ENCODE assay signal across 1 cellular context in genomic region chr2:166148811-166149400, GRCh38.
TF ChIP-seq lines count a peak whose summit lies in the region.

No MANE protein-coding gene starts in this region.

TF ChIP-seq in H1, 55 proteins besides CTCF, POLR2A, EP300 and RAD21:
- no peak for TF ChIP-seq ASH2L (IDR thresholded peaks at IDR 0.05; ENCODE audit: low read length)
- TF ChIP-seq POU5F1 (IDR thresholded peaks at IDR 0.05; ENCODE audit: low read depth, low read length): 0 out of 2 replicates have a peak, but pooled peaks have one; percentile 52
